In the genomic region with DNA sequence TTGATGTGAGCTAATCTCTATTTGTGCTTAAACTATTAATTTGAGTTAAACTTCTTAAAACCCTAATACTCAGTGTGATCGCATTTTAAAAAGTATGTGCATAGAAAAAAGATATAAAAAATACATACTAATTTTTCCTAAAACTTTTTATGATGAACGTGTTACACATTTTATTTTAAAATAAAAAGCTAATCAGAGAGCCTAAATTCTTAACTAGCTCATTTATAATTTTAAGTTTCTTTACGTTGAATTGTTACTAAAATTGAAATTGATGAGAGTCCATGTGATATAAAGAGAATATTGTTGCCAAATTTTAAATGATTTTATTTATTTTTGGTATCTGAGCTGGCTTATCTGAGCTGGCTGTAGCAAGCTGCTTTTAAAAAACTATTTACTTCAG, we compare ENCODE assay signal across 29 cellular contexts.
"Had no signal": no experiment of that assay in that cellular context is flagged by ENCODE, and none has a peak within 500 bp of the region (broad histone marks: within the 10 kb centered on the region; RNA-seq: fewer than 3 reads in every experiment).

No MANE protein-coding gene starts in this region.

- H3K9me3 ChIP-seq: SJSA1 had no signal

- H3K4me3 ChIP-seq: SJSA1 had no signal

- FAIRE-seq: bronchial epithelial cell had no signal

- H3K27me3 ChIP-seq: SJSA1 had no signal

- DNase-seq: activated CD4-positive, alpha-beta memory T cell treated with anti-CD3 and anti-CD28 coated beads, Interleukin-2, amount 10 ng/mL, durations not matched to agents 7 days and 5 days; activated CD4-positive, alpha-beta T cell treated with anti-CD3 and anti-CD28 coated beads for 1 hour; activated CD4-positive, alpha-beta T cell treated with anti-CD3 and anti-CD28 coated beads for 48 hours; activated CD4-positive, CD25-positive, alpha-beta regulatory T cell; activated CD8-positive, alpha-beta memory T cell treated with anti-CD3 and anti-CD28 coated beads for 24 hours; activated CD8-positive, alpha-beta memory T cell treated with anti-CD3 and anti-CD28 coated beads, Interleukin-2, amount 10 ng/mL, durations not matched to agents 7 days and 5 days; activated CD8-positive, alpha-beta memory T cell treated with anti-CD3 and anti-CD28 coated beads, Interleukin-2, amount 50 U/mL, for 48 hours; activated effector memory CD4-positive, alpha-beta T cell treated with Interleukin-2 at 50 U/mL for 16 hours; activated naive CD4-positive, alpha-beta T cell treated with anti-CD3 and anti-CD28 coated beads, Interleukin-2, amount 10 ng/mL, durations not matched to agents 7 days and 5 days; activated naive CD8-positive, alpha-beta T cell treated with anti-CD3 and anti-CD28 coated beads, Interleukin-2, amount 50 U/mL, for 24 hours; activated T-cell treated with anti-CD3 and anti-CD28 coated beads, Interleukin-2, amount 50 U/mL, for 48 hours; anterior cingulate cortex; caudate nucleus; cerebellar nuclear complex; NCI-H1048; NCI-H1105 treated with DMSO at 0.1 percent for 48 hours; NCI-H1436; NCI-H1694; NCI-H1930; NCI-H2081 treated with DMSO at 0.1 percent for 48 hours; NCI-H226; NCI-H446 treated with DMSO at 0.1 percent for 48 hours; NCI-H524 treated with DMSO at 0.1 percent for 48 hours; SHP77 treated with DMSO at 0.1 percent for 48 hours; T-cell; T-helper 17 cell; WERI-Rb-1 had no signal

- H3K36me3 ChIP-seq: SJSA1 had no signal

- H3K27ac ChIP-seq: SJSA1, WERI-Rb-1 had no signal
